In genomic region chr11:67586568-67587250, GRCh38 we compare ENCODE assay signal across 15 cellular contexts. TPM values are rescaled to one million over a fixed set of nuclear protein-coding genes. Genes with fewer than 3 reads are reported as not detected.
DNase-seq lines count a peak whose midpoint lies in the region; TF ChIP-seq lines count a peak whose summit lies in the region.
"Had no signal": no experiment of that assay in that cellular context is flagged by ENCODE, and none has a peak within 500 bp of the region (broad histone marks: within the 10 kb centered on the region; RNA-seq: fewer than 3 reads in every experiment).

No MANE protein-coding gene starts in this region.

- peaks cover 39% of the 10 kb centered on the region for H3K4me1 Mint-ChIP-seq in activated T-cell treated with anti-CD3 and anti-CD28 coated beads, Interleukin-2, amount 50 U/mL, for 24 hours (ENCODE audit: low read depth)
- H3K4me1 Mint-ChIP-seq in chondrocyte (ENCODE audit: low read depth) (peaks cover 42% of the 10 kb centered on the region), progenitor cell of endocrine pancreas (ENCODE audit: low read depth) (peaks cover 32% of the 10 kb centered on the region)

- H3K4me3 Mint-ChIP-seq in activated T-cell treated with anti-CD3 and anti-CD28 coated beads, Interleukin-2, amount 50 U/mL, for 24 hours: no peak overlapping the region
- no peak overlapping the region for H3K4me3 Mint-ChIP-seq in chondrocyte (ENCODE audit: unreplicated experiment)
- H3K4me3 Mint-ChIP-seq in progenitor cell of endocrine pancreas (ENCODE audit: low read depth): peak overlapping the region; percentile 35

- H3K27ac ChIP-seq in OCI-LY3 (ENCODE audit: low read length) (peak overlapping the region; percentile 92), dorsolateral prefrontal cortex (peak overlapping the region in 1 of 59 donors; percentile 7), colonic mucosa (no peak overlapping the region)

- peaks cover 43% of the 10 kb centered on the region for H3K79me2 ChIP-seq in OCI-LY3 (ENCODE audit: low read length)

- peaks cover under 1% of the 10 kb centered on the region for H3K27me3 Mint-ChIP-seq in activated T-cell treated with anti-CD3 and anti-CD28 coated beads, Interleukin-2, amount 50 U/mL, for 24 hours
- H3K27me3 Mint-ChIP-seq in chondrocyte (ENCODE audit: low read depth) (peaks cover 4% of the 10 kb centered on the region), progenitor cell of endocrine pancreas (no peaks in the 10 kb centered on the region)

- no peak for DNase-seq in activated T-cell treated with anti-CD3 and anti-CD28 coated beads, Interleukin-2, amount 50 U/mL, for 24 hours
- DNase-seq in activated T-cell treated with anti-CD3 and anti-CD28 coated beads for 4 hours (no peak), chondrocyte (ENCODE audit: low spot score) (no peak), progenitor cell of endocrine pancreas (ENCODE audit: low spot score, unreplicated experiment) (no peak), dorsolateral prefrontal cortex (no peak), colonic mucosa (no peak), activated gamma-delta T cell (lab: John Stamatoyannopoulos, UW) (no peak)
- DNase-seq: activated naive CD4-positive, alpha-beta T cell treated with Interleukin-2 at 50 U/mL for 16 hours; DMS79; mesendoderm; NCI-H2107 had no signal

- peak overlapping the region; percentile 80 for H3K27ac Mint-ChIP-seq in activated T-cell treated with anti-CD3 and anti-CD28 coated beads, Interleukin-2, amount 50 U/mL, for 24 hours
- H3K27ac Mint-ChIP-seq in chondrocyte (ENCODE audit: unreplicated experiment) (peak overlapping the region; percentile 68), progenitor cell of endocrine pancreas (peak overlapping the region; percentile 21)

- peaks cover 12% of the 10 kb centered on the region for H4K20me1 ChIP-seq in OCI-LY3 (ENCODE audit: insufficient read depth, low read length)

- H3K27me3 ChIP-seq in OCI-LY3 (ENCODE audit: low read depth, low read length): peaks cover 9% of the 10 kb centered on the region
- H3K27me3 ChIP-seq in dorsolateral prefrontal cortex: no peaks in the 10 kb centered on the region
- no peaks in the 10 kb centered on the region for H3K27me3 ChIP-seq in colonic mucosa

- H3K4me3 ChIP-seq in OCI-LY3 (ENCODE audit: low read length) (0 out of 2 replicates have a peak overlapping the region, but pooled peaks have one; percentile 39), dorsolateral prefrontal cortex (no peak overlapping the region), colonic mucosa (no peak overlapping the region)

- H2AFZ ChIP-seq in OCI-LY3 (ENCODE audit: low read depth, low read length): no peak overlapping the region

- H3K9me3 ChIP-seq in OCI-LY3 (ENCODE audit: insufficient read depth, low read length) (peaks cover 10% of the 10 kb centered on the region; the same call in 1 of the 2 replicates), colonic mucosa (no peaks in the 10 kb centered on the region)

- H3K9ac ChIP-seq in OCI-LY3 (ENCODE audit: low read length): no peak overlapping the region
- no peak overlapping the region for H3K9ac ChIP-seq in colonic mucosa (ENCODE audit: low read depth in 2 of 2, low read length in 2 of 2)

- TF ChIP-seq CTCF in OCI-LY3 (IDR thresholded peaks at IDR 0.05; ENCODE audit: low read depth, low read length) (no peak), chondrocyte (IDR thresholded peaks at IDR 0.05) (no peak), progenitor cell of endocrine pancreas (IDR thresholded peaks at IDR 0.05; ENCODE audit: unreplicated experiment) (no peak), dorsolateral prefrontal cortex (IDR thresholded peaks at IDR 0.05 in 54 of 56, conservative IDR thresholded peaks at IDR 0.05 in 2 of 56; ENCODE audit: low read depth in 1 of 56, partially characterized antibody in 56 of 56) (no peak), colonic mucosa (IDR thresholded peaks at IDR 0.05) (no peak)

- intact Hi-C loops in dorsolateral prefrontal cortex (cut with DNase I) (loop anchor here (2.0 to 10.0 kb wide), 2 partner anchors 18 to 1122 kb away; partner anchors contain the start of gene PELI3 (in 1 of the 2)), colonic mucosa (cut with DNase I) (no loop called here)

- peaks cover 53% of the 10 kb centered on the region for H3K36me3 ChIP-seq in OCI-LY3 (replicated peaks; ENCODE audit: low read depth, low read length)
- no peaks in the 10 kb centered on the region for H3K36me3 ChIP-seq in colonic mucosa

- H3K4me2 ChIP-seq in OCI-LY3 (ENCODE audit: low read length): peak overlapping the region; percentile 42; the same call in 1 of the 2 replicates

- H3K9me3 Mint-ChIP-seq in activated T-cell treated with anti-CD3 and anti-CD28 coated beads, Interleukin-2, amount 50 U/mL, for 24 hours: peaks cover 10% of the 10 kb centered on the region
- H3K9me3 Mint-ChIP-seq in chondrocyte (ENCODE audit: low read depth) (no peaks in the 10 kb centered on the region), progenitor cell of endocrine pancreas (ENCODE audit: low read depth) (no peaks in the 10 kb centered on the region)

- peaks cover 42% of the 10 kb centered on the region for H3K36me3 Mint-ChIP-seq in activated T-cell treated with anti-CD3 and anti-CD28 coated beads, Interleukin-2, amount 50 U/mL, for 24 hours (ENCODE audit: low read depth)
- H3K36me3 Mint-ChIP-seq in chondrocyte (ENCODE audit: low read depth): peaks cover 23% of the 10 kb centered on the region
- H3K36me3 Mint-ChIP-seq in progenitor cell of endocrine pancreas (ENCODE audit: insufficient read depth): peaks cover 31% of the 10 kb centered on the region

- H3K4me1 ChIP-seq in OCI-LY3 (ENCODE audit: low read length) (peaks cover 72% of the 10 kb centered on the region), colonic mucosa (no peaks in the 10 kb centered on the region)

RNA-seq across cellular contexts. Expression of gene GSTP1, which starts 3.1 kb away (rescaled TPM):
- total RNA-seq in chondrocyte (637 to 652 TPM (median 644 TPM) in 3 replicates), progenitor cell of endocrine pancreas (978 and 982 TPM in 2 replicates), dorsolateral prefrontal cortex (100 to 1,000 TPM; 145 to 281 (median 207) TPM), colonic mucosa (100 to 1,000 TPM; 543 to 842 TPM)

RNA-seq across cellular contexts. Expression of gene NDUFV1, which starts 20.0 kb away (rescaled TPM):
- total RNA-seq in chondrocyte (119 to 151 TPM (median 121 TPM) in 3 replicates), progenitor cell of endocrine pancreas (137 and 150 TPM in 2 replicates), dorsolateral prefrontal cortex (100 to 1,000 TPM; 176 to 398 (median 251) TPM), colonic mucosa (100 to 1,000 TPM; 329 to 361 TPM)

RNA-seq across cellular contexts. Expression of gene NUDT8, which starts 43.0 kb away (rescaled TPM):
- total RNA-seq in chondrocyte (8.4 to 12.6 TPM (median 11.3 TPM) in 3 replicates), progenitor cell of endocrine pancreas (5.1 and 6.3 TPM in 2 replicates), dorsolateral prefrontal cortex (10 to 100 TPM in 3 of 120 experiments, 1 to 10 TPM in 117; 2.2 to 12.6 (median 6.1) TPM), colonic mucosa (10 to 100 TPM; 35.1 to 52.5 TPM)

RNA-seq across cellular contexts. Expression of gene TBX10, which starts 52.9 kb away (rescaled TPM):
- total RNA-seq in chondrocyte (not detected in 3 replicates), progenitor cell of endocrine pancreas (not detected in 2 replicates), dorsolateral prefrontal cortex (under 1 TPM in 1 of 120 experiments, not detected in 119; 0.60 TPM), colonic mucosa (10 to 100 TPM in 1 of 2 donors, 1 to 10 TPM in 1; 7.8 to 19.3 TPM)
- total RNA-seq: fibroblast of villous mesenchyme, posterior vena cava, urinary bladder had no signal

Comparison
In these comparisons a context has a peak if more than half of its experiments do, and no peak if none do; other contexts are left out.
1. H3K27ac Mint-ChIP-seq: peak in every context shown above with its lines; median percentile 80 in activated T-cell treated with anti-CD3 and anti-CD28 coated beads, Interleukin-2, amount 50 U/mL, for 24 hours; 68 in chondrocyte; 21 in progenitor cell of endocrine pancreas.